ENCODE assay signal across 30 cellular contexts in the genomic region with DNA sequence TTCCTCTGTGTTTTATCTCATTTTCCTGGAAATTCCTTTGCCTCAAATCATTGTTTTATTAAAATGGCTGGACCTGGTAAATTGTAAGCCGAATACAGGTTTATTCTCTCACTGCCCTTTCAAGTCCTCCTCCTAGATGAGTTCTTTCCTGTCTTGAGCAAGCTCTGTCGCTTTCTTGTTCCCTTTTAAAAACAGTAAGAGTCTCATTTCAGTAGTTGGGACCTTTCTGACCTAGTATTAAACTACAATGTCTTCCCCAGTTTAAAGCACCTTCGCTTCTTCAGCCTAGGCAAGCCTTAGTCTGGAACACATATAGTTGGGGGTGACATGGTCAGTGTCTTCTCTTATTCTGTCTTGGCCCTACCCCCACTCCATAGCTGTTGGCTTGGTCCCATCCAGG.
"Had no signal": no experiment of that assay in that cellular context is flagged by ENCODE, and none has a peak within 500 bp of the region (broad histone marks: within the 10 kb centered on the region; RNA-seq: fewer than 3 reads in every experiment).

No MANE protein-coding gene starts in this region.

- H3K27me3 Mint-ChIP-seq: naive B cell; progenitor cell of endocrine pancreas; stimulated activated naive CD8-positive, alpha-beta T cell treated with anti-CD3 and anti-CD28 coated beads, Interleukin-15, Interleukin-2, amounts not matched to agents 100 ng/mL and 50 ng/mL, for 24 hours had no signal

- H3K27me3 ChIP-seq: neural progenitor cell, neutrophil, right atrium auricular region, right lobe of liver, suprapubic skin, tibial artery, uterus had no signal

- H3K4me1 Mint-ChIP-seq: mesothelial cell of epicardium, nephron progenitor cell, neural progenitor cell had no signal

- H3K9me3 Mint-ChIP-seq: natural killer cell; nephron progenitor cell; stimulated activated naive CD8-positive, alpha-beta T cell treated with anti-CD3 and anti-CD28 coated beads, Interleukin-15, Interleukin-2, amounts not matched to agents 100 ng/mL and 50 ng/mL, for 24 hours had no signal

- H3K4me3 Mint-ChIP-seq: mesothelial cell of epicardium; naive B cell; natural killer cell; nephron progenitor cell; neural progenitor cell; stimulated activated naive CD8-positive, alpha-beta T cell treated with anti-CD3 and anti-CD28 coated beads, Interleukin-15, Interleukin-2, amounts not matched to agents 100 ng/mL and 50 ng/mL, for 24 hours had no signal

- H3K36me3 ChIP-seq: lower lobe of right lung, neural progenitor cell, right atrium auricular region, right lobe of liver, suprapubic skin, thoracic aorta, tibial artery, uterus had no signal

- H3K4me1 ChIP-seq: lower lobe of right lung, neural progenitor cell, parathyroid adenoma, right atrium auricular region, right lobe of liver, suprapubic skin, tibial artery, uterus had no signal

- H3K36me3 Mint-ChIP-seq: mesothelial cell of epicardium, neural progenitor cell had no signal

- H3K27ac ChIP-seq: lower lobe of right lung, neural progenitor cell, neutrophil, parathyroid adenoma, right atrium auricular region, right lobe of liver, suprapubic skin, thoracic aorta, tibial artery, uterus had no signal

- ATAC-seq: left lobe of liver, lower lobe of right lung, natural killer cell, right lobe of liver had no signal

- H3K9me3 ChIP-seq: lower lobe of right lung, neutrophil, right lobe of liver, suprapubic skin, thoracic aorta, tibial artery, uterus had no signal

- DNase-seq: hippocampal formation; kidney glomerular epithelial cell; left cardiac atrium; lower lobe of right lung; mammary epithelial cell; mesendoderm; naive B cell; natural killer cell; nephron progenitor cell; occipital lobe; right lobe of liver; stimulated activated CD4-positive, alpha-beta T cell treated with anti-CD3 and anti-CD28 coated beads, Interleukin-1b, Interleukin-23, amount 100 ng/mL, for 48 hours; stimulated activated CD4-positive, alpha-beta T cell treated with anti-CD3 and anti-CD28 coated beads, Interleukin-2, amount 100 ng/mL, for 48 hours; stimulated activated CD4-positive, alpha-beta T cell treated with anti-CD3 and anti-CD28 coated beads, Interleukin-4, amount 100 ng/mL, for 4 hours; stimulated activated CD8-positive, alpha-beta memory T cell treated with anti-CD3 and anti-CD28 coated beads, Interleukin-4, amount 100 ng/mL, for 48 hours; stimulated activated naive CD4-positive, alpha-beta T cell; tibial artery; trophoblast cell; uterus had no signal

- H3K4me3 ChIP-seq: lower lobe of right lung, neural progenitor cell, right atrium auricular region, right lobe of liver, smooth muscle cell, suprapubic skin, thoracic aorta, tibial artery, uterus had no signal

- H3K27ac Mint-ChIP-seq: mesothelial cell of epicardium, natural killer cell, nephron progenitor cell, neural progenitor cell, progenitor cell of endocrine pancreas had no signal
